27 cellular contexts compared by ENCODE assay signal in the genomic region with DNA sequence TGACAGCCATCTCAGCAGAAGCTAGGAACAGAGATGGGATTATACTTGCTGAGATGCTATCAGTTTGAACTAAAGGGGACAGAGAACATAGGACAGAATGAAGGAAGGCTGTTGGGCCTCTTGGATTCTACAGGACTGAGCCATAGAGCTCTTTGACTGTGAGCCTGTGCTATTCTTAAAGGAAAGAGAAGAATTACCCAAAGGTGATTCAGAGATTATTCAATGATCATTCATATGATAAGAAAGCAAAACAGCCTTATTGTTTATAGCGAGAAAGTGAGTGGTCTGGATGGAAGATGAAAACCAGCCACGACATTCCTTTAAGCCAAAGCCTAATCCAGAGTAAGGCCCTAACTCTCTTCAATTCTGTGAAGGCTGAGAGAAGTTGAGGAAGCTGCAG.
DNase-seq lines count a peak whose midpoint lies in the region; ATAC-seq, FAIRE-seq and TF ChIP-seq lines count a peak whose summit lies in the region.
"Had no signal": no experiment of that assay in that cellular context is flagged by ENCODE, and none has a peak within 500 bp of the region (broad histone marks: within the 10 kb centered on the region; RNA-seq: fewer than 3 reads in every experiment).

No MANE protein-coding gene starts in this region.

- H4K20me1 ChIP-seq in astrocyte (ENCODE audit: insufficient read depth, low read length): no peaks in the 10 kb centered on the region
- H4K20me1 ChIP-seq: BLaER1 had no signal

- FAIRE-seq in astrocyte (lab: Jason Lieb, UNC): no peak
- FAIRE-seq: D721Med, G401.6, GM12878, HTR-8/SVneo, K562 had no signal

- H3K9ac ChIP-seq in astrocyte (ENCODE audit: low read length): no peak overlapping the region
- H3K9ac ChIP-seq: BLaER1, SK-N-SH had no signal

- no peak overlapping the region for H3K27ac ChIP-seq in astrocyte (ENCODE audit: low read depth, low read length)
- no peak overlapping the region for H3K27ac ChIP-seq in foreskin keratinocyte
- H3K27ac ChIP-seq: BLaER1, Peyer's patch had no signal

- H3K36me3 Mint-ChIP-seq in astrocyte (ENCODE audit: low read depth, unreplicated experiment) (no peaks in the 10 kb centered on the region), chondrocyte (ENCODE audit: low read depth) (no peaks in the 10 kb centered on the region)
- H3K36me3 Mint-ChIP-seq: CD4-positive, CD25-positive, alpha-beta regulatory T cell had no signal

- H3K27me3 Mint-ChIP-seq in astrocyte (ENCODE audit: low read depth, unreplicated experiment): no peaks in the 10 kb centered on the region
- H3K27me3 Mint-ChIP-seq in chondrocyte (ENCODE audit: low read depth): peaks cover 6% of the 10 kb centered on the region

- H3K27me3 ChIP-seq in astrocyte (ENCODE audit: insufficient read depth, low read length) (no peaks in the 10 kb centered on the region), foreskin keratinocyte (no peaks in the 10 kb centered on the region)
- H3K27me3 ChIP-seq: BLaER1, Peyer's patch had no signal

- H3K4me3 Mint-ChIP-seq in astrocyte (ENCODE audit: unreplicated experiment) (no peak overlapping the region), chondrocyte (ENCODE audit: unreplicated experiment) (no peak overlapping the region)
- H3K4me3 Mint-ChIP-seq: CD4-positive, CD25-positive, alpha-beta regulatory T cell; HFFc6 had no signal

- no peaks in the 10 kb centered on the region for H3K9me3 ChIP-seq in astrocyte (ENCODE audit: insufficient read depth, low read depth, low read length)
- H3K9me3 ChIP-seq: BLaER1, HAP-1, Peyer's patch, SK-N-SH had no signal

- H3K4me1 Mint-ChIP-seq in astrocyte (ENCODE audit: low read depth, unreplicated experiment) (peaks cover 23% of the 10 kb centered on the region), chondrocyte (ENCODE audit: low read depth) (peaks cover 12% of the 10 kb centered on the region)
- H3K4me1 Mint-ChIP-seq: CD4-positive, CD25-positive, alpha-beta regulatory T cell had no signal

- H3K9me3 Mint-ChIP-seq in astrocyte (ENCODE audit: unreplicated experiment): no peaks in the 10 kb centered on the region
- H3K9me3 Mint-ChIP-seq in chondrocyte (ENCODE audit: low read depth): no peaks in the 10 kb centered on the region

- DNase-seq in A172 (ENCODE audit: low spot score) (peak; percentile 40), HT1080 (ENCODE audit: low read depth) (peak; percentile 63), astrocyte (ENCODE audit: low read depth) (peak; percentile 56), foreskin keratinocyte (peak; percentile 22 to 52), NCI-H69 (lab: John Stamatoyannopoulos, UW) (no peak), iPS-NIHi7 (ENCODE audit: extremely low spot score) (no peak), chondrocyte (ENCODE audit: low spot score) (no peak)
- DNase-seq in activated naive CD4-positive, alpha-beta T cell treated with anti-CD3 and anti-CD28 coated beads, Interleukin-2, amount 50 U/mL, for 16 hours: no peak
- DNase-seq: 8988T; CD4-positive, CD25-positive, alpha-beta regulatory T cell; GOT3; HFFc6; NCI-H1048; NCI-H1417; NCI-H1694 treated with DMSO at 0.1 percent for 48 hours; NCI-H2081; NCI-H2227 treated with DMSO at 0.1 percent for 48 hours; NCI-H526 treated with DMSO at 0.1 percent for 48 hours; Peyer's patch; SK-N-SH had no signal

- no peaks in the 10 kb centered on the region for H3K36me3 ChIP-seq in astrocyte (ENCODE audit: insufficient read depth, low read length)
- H3K36me3 ChIP-seq: BLaER1, HAP-1, Peyer's patch had no signal

- no peak overlapping the region for H2AFZ ChIP-seq in astrocyte (ENCODE audit: low read depth, low read length)

- no peaks in the 10 kb centered on the region for H3K79me2 ChIP-seq in astrocyte (ENCODE audit: insufficient read depth, low read length)

- H3K27ac Mint-ChIP-seq in astrocyte (ENCODE audit: unreplicated experiment): no peak overlapping the region
- no peak overlapping the region for H3K27ac Mint-ChIP-seq in chondrocyte (ENCODE audit: unreplicated experiment)
- H3K27ac Mint-ChIP-seq: CD4-positive, CD25-positive, alpha-beta regulatory T cell; HFFc6 had no signal

- H3K4me3 ChIP-seq in astrocyte (ENCODE audit: insufficient read depth, low read depth, low read length): no peak overlapping the region
- H3K4me3 ChIP-seq: BLaER1, GM12878, HAP-1, K562, Peyer's patch had no signal

- TF ChIP-seq CTCF in astrocyte (IDR thresholded peaks at IDR 0.05; ENCODE audit: insufficient read depth, low read depth, low read length) (no peak), foreskin keratinocyte (conservative IDR thresholded peaks at IDR 0.05) (no peak), chondrocyte (IDR thresholded peaks at IDR 0.05) (no peak)

- H3K4me2 ChIP-seq in astrocyte (ENCODE audit: low read length): peak overlapping the region; percentile 30
- H3K4me2 ChIP-seq: BLaER1, SK-N-SH had no signal

- H3K4me1 ChIP-seq in astrocyte (ENCODE audit: insufficient read depth, low read length): no peaks in the 10 kb centered on the region
- peaks cover 13% of the 10 kb centered on the region for H3K4me1 ChIP-seq in foreskin keratinocyte
- H3K4me1 ChIP-seq: BLaER1, HAP-1, Peyer's patch had no signal

- ATAC-seq in foreskin keratinocyte: peak; percentile 68
- ATAC-seq: GM12878, K562 had no signal

Comparison
In these comparisons a context has a peak if more than half of its experiments do, and no peak if none do; other contexts are left out.
1. DNase-seq: peak in A172 (single experiment), HT1080 (single experiment), astrocyte (single experiment) and foreskin keratinocyte (2 of 2); none in NCI-H69 (single experiment), iPS-NIHi7 (single experiment), activated naive CD4-positive, alpha-beta T cell treated with anti-CD3 and anti-CD28 coated beads, Interleukin-2, amount 50 U/mL, for 16 hours (single experiment) and chondrocyte (single experiment).